In genomic region chr1:20508411-20508771, GRCh38 we compare ENCODE assay signal across 9 cellular contexts. TPM values are rescaled to one million over a fixed set of nuclear protein-coding genes. Genes with fewer than 3 reads are reported as not detected.
A peak's percentile ranks its signal among the peaks of the same experiment; 100 is the strongest.
DNase-seq lines count a peak whose midpoint lies in the region; ATAC-seq and TF ChIP-seq lines count a peak whose summit lies in the region.
"Had no signal": no experiment of that assay in that cellular context is flagged by ENCODE, and none has a peak within 500 bp of the region (broad histone marks: within the 10 kb centered on the region; RNA-seq: fewer than 3 reads in every experiment).

No MANE protein-coding gene starts in this region.

- no peak overlapping the region for H2BK5ac ChIP-seq in mesendoderm (ENCODE audit: low read length)

- no peak for DNase-seq in heart left ventricle
- DNase-seq in left cardiac atrium, result no peak
- DNase-seq in brain microvascular endothelial cell, result no peak
- no peak for DNase-seq in mesendoderm
- DNase-seq in upper lobe of right lung, result no peak
- no peak for DNase-seq in AG08395 (ENCODE audit: low spot score)
- DNase-seq in DMS153 (lab: John Stamatoyannopoulos, UW), result no peak
- DNase-seq: DND-41 had no signal

- no peak for ATAC-seq in heart left ventricle
- ATAC-seq in left cardiac atrium, result no peak
- ATAC-seq in upper lobe of right lung, result no peak
- ATAC-seq in HG03460 (IDR thresholded peaks at IDR 0.05; ENCODE audit: unreplicated experiment), result no peak

- H3K27ac ChIP-seq in heart left ventricle (peak overlapping the region; percentile 72 to 93 (median 90)), brain microvascular endothelial cell (peak overlapping the region; percentile 55), mesendoderm (ENCODE audit: low read depth, low read length) (no peak overlapping the region), upper lobe of right lung (peak overlapping the region; percentile 89)

- H3K18ac ChIP-seq in mesendoderm (ENCODE audit: low read length), result no peak overlapping the region

- peak overlapping the region; percentile 69 for H3K9ac ChIP-seq in mesendoderm (ENCODE audit: low read length)

- H3K36me3 ChIP-seq in heart left ventricle, result peaks cover 0 to 29% (median 9%) of the 10 kb centered on the region in 9 donors
- no peaks in the 10 kb centered on the region for H3K36me3 ChIP-seq in brain microvascular endothelial cell (replicated peaks)
- H3K36me3 ChIP-seq in mesendoderm (ENCODE audit: control insufficient read depth, insufficient read depth, low read length), result no peaks in the 10 kb centered on the region
- H3K36me3 ChIP-seq in upper lobe of right lung, result peaks cover 2% of the 10 kb centered on the region

- peaks cover 3% of the 10 kb centered on the region for H3K79me2 ChIP-seq in mesendoderm (ENCODE audit: control insufficient read depth, insufficient read depth, low read length)

- peaks cover 0 to 6% (median 0%) of the 10 kb centered on the region in 9 donors for H3K27me3 ChIP-seq in heart left ventricle
- H3K27me3 ChIP-seq in brain microvascular endothelial cell (replicated peaks), result no peaks in the 10 kb centered on the region
- H3K27me3 ChIP-seq in mesendoderm (ENCODE audit: insufficient read depth, low read length, poor library complexity), result no peaks in the 10 kb centered on the region
- peaks cover 6% of the 10 kb centered on the region for H3K27me3 ChIP-seq in upper lobe of right lung

- no peak overlapping the region for H3K23ac ChIP-seq in mesendoderm (ENCODE audit: low read length)

- no peak overlapping the region for H2BK120ac ChIP-seq in mesendoderm (ENCODE audit: low read depth, low read length)

- intact Hi-C loops in heart left ventricle (cut with DNase I) (loop anchor here in 1 of 10 donors (5.0 kb wide), 1 partner anchor 124 kb away; the partner anchor contains the start of gene PINK1), left cardiac atrium (cut with DNase I) (no loop called here), upper lobe of right lung (cut with DNase I) (no loop called here)

- H4K8ac ChIP-seq in mesendoderm (ENCODE audit: low read depth, low read length), result no peak overlapping the region

- H3K79me1 ChIP-seq in mesendoderm (ENCODE audit: low read length), result peaks cover 6% of the 10 kb centered on the region

- H3K56ac ChIP-seq in mesendoderm (ENCODE audit: low read length), result peak overlapping the region; percentile 86

- TF ChIP-seq POLR2A in heart left ventricle (IDR thresholded peaks at IDR 0.05), result no peak

- H2BK15ac ChIP-seq in mesendoderm (replicated peaks; ENCODE audit: low read depth), result no peak overlapping the region

- 55 to 68% (median 64%) methylated on average over 5 of the region's 5 CpGs for WGBS in heart left ventricle, 4 donors
- no CpG with 5 or more reads among the region's 5 CpGs for WGBS in mesendoderm (ENCODE audit: extremely low coverage, insufficient coverage, low lambda C conversion rate)

- no peak overlapping the region for H3K4ac ChIP-seq in mesendoderm (ENCODE audit: low read depth, low read length)

- H3K4me2 ChIP-seq in mesendoderm (ENCODE audit: low read length), result peak overlapping the region; percentile 90

- H2AK5ac ChIP-seq in mesendoderm (ENCODE audit: low read length), result no peak overlapping the region

- TF ChIP-seq CTCF in heart left ventricle (IDR thresholded peaks at IDR 0.05), result no peak
- no peak for TF ChIP-seq CTCF in brain microvascular endothelial cell (IDR thresholded peaks at IDR 0.05; ENCODE audit: low read depth, low read length, missing control alignments)
- no peak for TF ChIP-seq CTCF in upper lobe of right lung (IDR thresholded peaks at IDR 0.05)

- H4K5ac ChIP-seq in mesendoderm (ENCODE audit: low read length), result peak overlapping the region; percentile 87

- H3K9me3 ChIP-seq in heart left ventricle (no peaks in the 10 kb centered on the region), upper lobe of right lung (no peaks in the 10 kb centered on the region)

- in situ Hi-C loops in brain microvascular endothelial cell (cut with HindIII; ENCODE audit: low pct_ligation_motif_present, low sequenced_read_pairs), result no loop called here

- peaks cover 0 to 45% (median 35%) of the 10 kb centered on the region in 12 donors for H3K4me1 ChIP-seq in heart left ventricle
- H3K4me1 ChIP-seq in mesendoderm (ENCODE audit: control insufficient read depth, low read depth, low read length), result no peaks in the 10 kb centered on the region
- peaks cover 19% of the 10 kb centered on the region for H3K4me1 ChIP-seq in upper lobe of right lung

- H3K4me3 ChIP-seq in heart left ventricle (peak overlapping the region; percentile 72 to 95 (median 84)), brain microvascular endothelial cell (ENCODE audit: low read depth, low read length) (peak overlapping the region; percentile 95), mesendoderm (ENCODE audit: low read length) (peak overlapping the region; percentile 66), upper lobe of right lung (peak overlapping the region; percentile 95)

RNA-seq across cellular contexts. Expression of gene MUL1, which starts 0.4 kb away (rescaled TPM):
- total RNA-seq in heart left ventricle (10 to 100 TPM; 34.5 to 57.1 (median 41.2) TPM), left cardiac atrium (10 to 100 TPM; 32.4 to 41.0 TPM), upper lobe of right lung (34.5 TPM)
- 10 to 100 TPM; 12.4 to 57.3 TPM for polyA plus RNA-seq in heart left ventricle
- 10.8 TPM for polyA plus RNA-seq in mesendoderm (2013, experiment 1 of 2)
- 10.5 TPM for polyA plus RNA-seq in mesendoderm (2013, experiment 2 of 2)

RNA-seq across cellular contexts. Expression of gene CAMK2N1, which starts 22.4 kb away (rescaled TPM):
- total RNA-seq in heart left ventricle (10 to 100 TPM in 1 of 9 donors, 1 to 10 TPM in 8; 4.2 to 10.0 (median 7.3) TPM), left cardiac atrium (10 to 100 TPM; 19.4 to 25.3 TPM), upper lobe of right lung (73.6 TPM)
- polyA plus RNA-seq in heart left ventricle, result 1 to 10 TPM; 3.8 to 5.7 TPM
- 2.4 TPM for polyA plus RNA-seq in mesendoderm (2013, experiment 1 of 2)
- 2.6 TPM for polyA plus RNA-seq in mesendoderm (2013, experiment 2 of 2)

RNA-seq across cellular contexts. Expression of gene FAM43B, which starts 44.0 kb away (rescaled TPM):
- 1 to 10 TPM; 1.4 to 5.2 (median 2.9) TPM for total RNA-seq in heart left ventricle
- 1 to 10 TPM; 1.2 to 1.9 TPM for polyA plus RNA-seq in heart left ventricle
- total RNA-seq in left cardiac atrium, result 1 to 10 TPM; 1.6 to 3.3 TPM
- polyA plus RNA-seq in mesendoderm (2013, experiment 1 of 2), result 0.80 TPM
- polyA plus RNA-seq in mesendoderm (2013, experiment 2 of 2), result 0.73 TPM
- total RNA-seq in upper lobe of right lung, result 0.20 TPM
